Comparison of ENCODE assay signal across 1 cellular context in the genomic region with DNA sequence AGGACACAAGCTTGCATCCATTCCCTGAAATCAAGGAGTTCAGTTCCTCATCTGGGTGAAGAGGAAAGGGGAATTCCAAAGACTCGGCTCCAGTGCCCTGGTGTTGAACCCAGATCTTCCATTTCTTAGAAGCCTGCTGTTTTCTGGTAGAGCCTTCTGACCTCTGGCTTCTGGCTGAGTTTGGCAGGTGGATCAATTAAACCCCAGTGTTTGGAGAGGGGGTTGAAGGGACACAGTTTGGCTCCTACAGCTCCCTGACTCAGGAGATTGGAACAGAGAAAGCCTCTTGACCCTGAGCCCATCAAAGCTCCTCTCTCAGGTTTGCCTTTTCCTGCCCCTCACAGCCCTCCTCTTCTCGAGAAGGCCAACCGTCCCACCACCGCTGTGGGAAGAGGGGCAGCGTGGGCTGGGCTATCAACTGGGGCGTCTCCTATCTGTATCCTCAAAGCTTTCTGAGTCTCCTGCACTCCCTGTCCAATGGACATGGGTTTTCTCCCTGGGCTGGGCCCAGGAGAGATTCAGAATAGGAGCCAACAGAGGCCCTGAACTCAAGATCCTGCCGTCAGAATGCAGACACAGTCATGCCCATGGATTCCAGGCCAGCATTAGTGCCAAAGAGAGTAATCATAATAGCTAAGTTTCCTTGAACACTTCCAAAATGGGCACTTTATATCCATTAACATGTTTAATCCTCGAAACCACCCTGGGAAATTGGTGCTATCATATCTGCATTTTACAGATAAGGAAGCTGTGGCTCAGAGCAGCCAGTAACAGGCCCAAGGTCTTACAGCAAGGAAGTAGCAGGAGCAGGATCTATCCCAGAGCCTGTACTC.
TF ChIP-seq lines count a peak whose summit lies in the region.

No MANE protein-coding gene starts in this region.

TF ChIP-seq in HepG2, 621 proteins besides CTCF, POLR2A, EP300 and RAD21 (continued from another document and continues in another):
- TF ChIP-seq, protein P1, sequence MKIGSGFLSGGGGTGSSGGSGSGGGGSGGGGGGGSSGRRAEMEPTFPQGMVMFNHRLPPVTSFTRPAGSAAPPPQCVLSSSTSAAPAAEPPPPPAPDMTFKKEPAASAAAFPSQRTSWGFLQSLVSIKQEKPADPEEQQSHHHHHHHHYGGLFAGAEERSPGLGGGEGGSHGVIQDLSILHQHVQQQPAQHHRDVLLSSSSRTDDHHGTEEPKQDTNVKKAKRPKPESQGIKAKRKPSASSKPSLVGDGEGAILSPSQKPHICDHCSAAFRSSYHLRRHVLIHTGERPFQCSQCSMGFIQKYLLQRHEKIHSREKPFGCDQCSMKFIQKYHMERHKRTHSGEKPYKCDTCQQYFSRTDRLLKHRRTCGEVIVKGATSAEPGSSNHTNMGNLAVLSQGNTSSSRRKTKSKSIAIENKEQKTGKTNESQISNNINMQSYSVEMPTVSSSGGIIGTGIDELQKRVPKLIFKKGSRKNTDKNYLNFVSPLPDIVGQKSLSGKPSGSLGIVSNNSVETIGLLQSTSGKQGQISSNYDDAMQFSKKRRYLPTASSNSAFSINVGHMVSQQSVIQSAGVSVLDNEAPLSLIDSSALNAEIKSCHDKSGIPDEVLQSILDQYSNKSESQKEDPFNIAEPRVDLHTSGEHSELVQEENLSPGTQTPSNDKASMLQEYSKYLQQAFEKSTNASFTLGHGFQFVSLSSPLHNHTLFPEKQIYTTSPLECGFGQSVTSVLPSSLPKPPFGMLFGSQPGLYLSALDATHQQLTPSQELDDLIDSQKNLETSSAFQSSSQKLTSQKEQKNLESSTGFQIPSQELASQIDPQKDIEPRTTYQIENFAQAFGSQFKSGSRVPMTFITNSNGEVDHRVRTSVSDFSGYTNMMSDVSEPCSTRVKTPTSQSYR (CRISPR knock-in tag; IDR thresholded peaks at IDR 0.05; ENCODE audit: borderline replicate concordance), result peak; percentile 51; the same call in 1 of the 2 replicates
- TF ChIP-seq ZNF546 (CRISPR knock-in tag; conservative IDR thresholded peaks at IDR 0.05) (0 out of 2 replicates have a peak, but pooled peaks have one; percentile 34), TP53 (CRISPR knock-in tag; conservative IDR thresholded peaks at IDR 0.05) (no peak), ZNF367 (CRISPR knock-in tag; IDR thresholded peaks at IDR 0.05; ENCODE audit: borderline replicate concordance) (no peak), ARNT2 (CRISPR knock-in tag; IDR thresholded peaks at IDR 0.05; ENCODE audit: low read depth) (no peak), NR2C2 (CRISPR knock-in tag; IDR thresholded peaks at IDR 0.05; ENCODE audit: borderline replicate concordance) (0 out of 2 replicates have a peak, but pooled peaks have one; percentile 14), ZNF224 (CRISPR knock-in tag; IDR thresholded peaks at IDR 0.05) (no peak), ZNF256 (CRISPR knock-in tag; conservative IDR thresholded peaks at IDR 0.05) (no peak), RARA (CRISPR knock-in tag; IDR thresholded peaks at IDR 0.05) (peak; percentile 62), HNF4G (IDR thresholded peaks at IDR 0.05; ENCODE audit: borderline replicate concordance, low read depth, low read length) (peak; percentile 41; the same call in 1 of the 2 replicates), HNF4G (CRISPR knock-in tag; IDR thresholded peaks at IDR 0.05; ENCODE audit: borderline replicate concordance, low read depth) (no peak), PPARG (CRISPR knock-in tag; conservative IDR thresholded peaks at IDR 0.05) (no peak), RBM22 (optimal IDR thresholded peaks at IDR 0.05; ENCODE audit: low read length) (no peak), NFATC3 (CRISPR knock-in tag; IDR thresholded peaks at IDR 0.05) (0 out of 2 replicates have a peak, but pooled peaks have one; percentile 5), LCORL (IDR thresholded peaks at IDR 0.05) (no peak), LCORL (CRISPR knock-in tag; IDR thresholded peaks at IDR 0.05) (no peak), BRD4 (CRISPR knock-in tag; IDR thresholded peaks at IDR 0.05) (0 out of 2 replicates have a peak, but pooled peaks have one; percentile 45), NR1H2 (CRISPR knock-in tag; IDR thresholded peaks at IDR 0.05; ENCODE audit: borderline replicate concordance, low read depth) (no peak), ZNF567 (CRISPR knock-in tag; IDR thresholded peaks at IDR 0.05; ENCODE audit: borderline replicate concordance) (no peak), SMAD9 (CRISPR knock-in tag; IDR thresholded peaks at IDR 0.05) (no peak), POLR2AphosphoS5 (IDR thresholded peaks at IDR 0.05; ENCODE audit: low read depth, low read length) (no peak), TMF1 (CRISPR knock-in tag; IDR thresholded peaks at IDR 0.05; ENCODE audit: low read depth) (no peak), ZSCAN31 (CRISPR knock-in tag; IDR thresholded peaks at IDR 0.05; ENCODE audit: low read depth) (peak; percentile 64), ZNF773 (CRISPR knock-in tag; IDR thresholded peaks at IDR 0.05; ENCODE audit: borderline replicate concordance) (no peak), THAP11 (CRISPR knock-in tag; IDR thresholded peaks at IDR 0.05) (no peak), ZNF678 (CRISPR knock-in tag; IDR thresholded peaks at IDR 0.05) (no peak), FOXA3 (CRISPR knock-in tag; IDR thresholded peaks at IDR 0.05) (0 out of 2 replicates have a peak, but pooled peaks have one; percentile 4), ZFX (CRISPR knock-in tag; IDR thresholded peaks at IDR 0.05; ENCODE audit: low read depth) (no peak), FOXM1 (CRISPR knock-in tag; IDR thresholded peaks at IDR 0.05) (no peak), FOSL2 (CRISPR knock-in tag; IDR thresholded peaks at IDR 0.05) (0 out of 2 replicates have a peak, but pooled peaks have one; percentile 11), RNF2 (conservative IDR thresholded peaks at IDR 0.05; ENCODE audit: low read depth) (no peak), TBX2 (CRISPR knock-in tag; IDR thresholded peaks at IDR 0.05; ENCODE audit: borderline replicate concordance) (peak; percentile 25; the same call in 1 of the 2 replicates), CEBPB (IDR thresholded peaks at IDR 0.05; ENCODE audit: borderline replicate concordance, low read depth, low read length) (no peak), GABPB1 (CRISPR knock-in tag; IDR thresholded peaks at IDR 0.05) (no peak), NFKBIZ (CRISPR knock-in tag; IDR thresholded peaks at IDR 0.05) (no peak)
- TF ChIP-seq, protein P2, sequence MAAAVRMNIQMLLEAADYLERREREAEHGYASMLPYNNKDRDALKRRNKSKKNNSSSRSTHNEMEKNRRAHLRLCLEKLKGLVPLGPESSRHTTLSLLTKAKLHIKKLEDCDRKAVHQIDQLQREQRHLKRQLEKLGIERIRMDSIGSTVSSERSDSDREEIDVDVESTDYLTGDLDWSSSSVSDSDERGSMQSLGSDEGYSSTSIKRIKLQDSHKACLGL (CRISPR knock-in tag; IDR thresholded peaks at IDR 0.05), result no peak
- TF ChIP-seq, protein P3, sequence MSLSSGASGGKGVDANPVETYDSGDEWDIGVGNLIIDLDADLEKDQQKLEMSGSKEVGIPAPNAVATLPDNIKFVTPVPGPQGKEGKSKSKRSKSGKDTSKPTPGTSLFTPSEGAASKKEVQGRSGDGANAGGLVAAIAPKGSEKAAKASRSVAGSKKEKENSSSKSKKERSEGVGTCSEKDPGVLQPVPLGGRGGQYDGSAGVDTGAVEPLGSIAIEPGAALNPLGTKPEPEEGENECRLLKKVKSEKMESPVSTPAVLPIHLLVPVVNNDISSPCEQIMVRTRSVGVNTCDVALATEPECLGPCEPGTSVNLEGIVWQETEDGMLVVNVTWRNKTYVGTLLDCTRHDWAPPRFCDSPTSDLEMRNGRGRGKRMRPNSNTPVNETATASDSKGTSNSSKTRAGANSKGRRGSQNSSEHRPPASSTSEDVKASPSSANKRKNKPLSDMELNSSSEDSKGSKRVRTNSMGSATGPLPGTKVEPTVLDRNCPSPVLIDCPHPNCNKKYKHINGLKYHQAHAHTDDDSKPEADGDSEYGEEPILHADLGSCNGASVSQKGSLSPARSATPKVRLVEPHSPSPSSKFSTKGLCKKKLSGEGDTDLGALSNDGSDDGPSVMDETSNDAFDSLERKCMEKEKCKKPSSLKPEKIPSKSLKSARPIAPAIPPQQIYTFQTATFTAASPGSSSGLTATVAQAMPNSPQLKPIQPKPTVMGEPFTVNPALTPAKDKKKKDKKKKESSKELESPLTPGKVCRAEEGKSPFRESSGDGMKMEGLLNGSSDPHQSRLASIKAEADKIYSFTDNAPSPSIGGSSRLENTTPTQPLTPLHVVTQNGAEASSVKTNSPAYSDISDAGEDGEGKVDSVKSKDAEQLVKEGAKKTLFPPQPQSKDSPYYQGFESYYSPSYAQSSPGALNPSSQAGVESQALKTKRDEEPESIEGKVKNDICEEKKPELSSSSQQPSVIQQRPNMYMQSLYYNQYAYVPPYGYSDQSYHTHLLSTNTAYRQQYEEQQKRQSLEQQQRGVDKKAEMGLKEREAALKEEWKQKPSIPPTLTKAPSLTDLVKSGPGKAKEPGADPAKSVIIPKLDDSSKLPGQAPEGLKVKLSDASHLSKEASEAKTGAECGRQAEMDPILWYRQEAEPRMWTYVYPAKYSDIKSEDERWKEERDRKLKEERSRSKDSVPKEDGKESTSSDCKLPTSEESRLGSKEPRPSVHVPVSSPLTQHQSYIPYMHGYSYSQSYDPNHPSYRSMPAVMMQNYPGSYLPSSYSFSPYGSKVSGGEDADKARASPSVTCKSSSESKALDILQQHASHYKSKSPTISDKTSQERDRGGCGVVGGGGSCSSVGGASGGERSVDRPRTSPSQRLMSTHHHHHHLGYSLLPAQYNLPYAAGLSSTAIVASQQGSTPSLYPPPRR (CRISPR knock-in tag; IDR thresholded peaks at IDR 0.05; ENCODE audit: borderline replicate concordance), result peak; percentile 39; the same call in 1 of the 2 replicates
- TF ChIP-seq, protein P4, sequence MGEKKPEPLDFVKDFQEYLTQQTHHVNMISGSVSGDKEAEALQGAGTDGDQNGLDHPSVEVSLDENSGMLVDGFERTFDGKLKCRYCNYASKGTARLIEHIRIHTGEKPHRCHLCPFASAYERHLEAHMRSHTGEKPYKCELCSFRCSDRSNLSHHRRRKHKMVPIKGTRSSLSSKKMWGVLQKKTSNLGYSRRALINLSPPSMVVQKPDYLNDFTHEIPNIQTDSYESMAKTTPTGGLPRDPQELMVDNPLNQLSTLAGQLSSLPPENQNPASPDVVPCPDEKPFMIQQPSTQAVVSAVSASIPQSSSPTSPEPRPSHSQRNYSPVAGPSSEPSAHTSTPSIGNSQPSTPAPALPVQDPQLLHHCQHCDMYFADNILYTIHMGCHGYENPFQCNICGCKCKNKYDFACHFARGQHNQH (CRISPR knock-in tag; IDR thresholded peaks at IDR 0.05), result no peak
- TF ChIP-seq, protein P5, sequence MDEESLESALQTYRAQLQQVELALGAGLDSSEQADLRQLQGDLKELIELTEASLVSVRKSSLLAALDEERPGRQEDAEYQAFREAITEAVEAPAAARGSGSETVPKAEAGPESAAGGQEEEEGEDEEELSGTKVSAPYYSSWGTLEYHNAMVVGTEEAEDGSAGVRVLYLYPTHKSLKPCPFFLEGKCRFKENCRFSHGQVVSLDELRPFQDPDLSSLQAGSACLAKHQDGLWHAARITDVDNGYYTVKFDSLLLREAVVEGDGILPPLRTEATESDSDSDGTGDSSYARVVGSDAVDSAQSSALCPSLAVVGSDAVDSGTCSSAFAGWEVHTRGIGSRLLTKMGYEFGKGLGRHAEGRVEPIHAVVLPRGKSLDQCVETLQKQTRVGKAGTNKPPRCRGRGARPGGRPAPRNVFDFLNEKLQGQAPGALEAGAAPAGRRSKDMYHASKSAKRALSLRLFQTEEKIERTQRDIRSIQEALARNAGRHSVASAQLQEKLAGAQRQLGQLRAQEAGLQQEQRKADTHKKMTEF (CRISPR knock-in tag; IDR thresholded peaks at IDR 0.05), result 0 out of 2 replicates have a peak, but pooled peaks have one; percentile 17
- TF ChIP-seq, protein P6, sequence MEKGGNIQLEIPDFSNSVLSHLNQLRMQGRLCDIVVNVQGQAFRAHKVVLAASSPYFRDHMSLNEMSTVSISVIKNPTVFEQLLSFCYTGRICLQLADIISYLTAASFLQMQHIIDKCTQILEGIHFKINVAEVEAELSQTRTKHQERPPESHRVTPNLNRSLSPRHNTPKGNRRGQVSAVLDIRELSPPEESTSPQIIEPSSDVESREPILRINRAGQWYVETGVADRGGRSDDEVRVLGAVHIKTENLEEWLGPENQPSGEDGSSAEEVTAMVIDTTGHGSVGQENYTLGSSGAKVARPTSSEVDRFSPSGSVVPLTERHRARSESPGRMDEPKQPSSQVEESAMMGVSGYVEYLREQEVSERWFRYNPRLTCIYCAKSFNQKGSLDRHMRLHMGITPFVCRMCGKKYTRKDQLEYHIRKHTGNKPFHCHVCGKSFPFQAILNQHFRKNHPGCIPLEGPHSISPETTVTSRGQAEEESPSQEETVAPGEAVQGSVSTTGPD (CRISPR knock-in tag; IDR thresholded peaks at IDR 0.05), result peak; percentile 89
- TF ChIP-seq, protein P7, sequence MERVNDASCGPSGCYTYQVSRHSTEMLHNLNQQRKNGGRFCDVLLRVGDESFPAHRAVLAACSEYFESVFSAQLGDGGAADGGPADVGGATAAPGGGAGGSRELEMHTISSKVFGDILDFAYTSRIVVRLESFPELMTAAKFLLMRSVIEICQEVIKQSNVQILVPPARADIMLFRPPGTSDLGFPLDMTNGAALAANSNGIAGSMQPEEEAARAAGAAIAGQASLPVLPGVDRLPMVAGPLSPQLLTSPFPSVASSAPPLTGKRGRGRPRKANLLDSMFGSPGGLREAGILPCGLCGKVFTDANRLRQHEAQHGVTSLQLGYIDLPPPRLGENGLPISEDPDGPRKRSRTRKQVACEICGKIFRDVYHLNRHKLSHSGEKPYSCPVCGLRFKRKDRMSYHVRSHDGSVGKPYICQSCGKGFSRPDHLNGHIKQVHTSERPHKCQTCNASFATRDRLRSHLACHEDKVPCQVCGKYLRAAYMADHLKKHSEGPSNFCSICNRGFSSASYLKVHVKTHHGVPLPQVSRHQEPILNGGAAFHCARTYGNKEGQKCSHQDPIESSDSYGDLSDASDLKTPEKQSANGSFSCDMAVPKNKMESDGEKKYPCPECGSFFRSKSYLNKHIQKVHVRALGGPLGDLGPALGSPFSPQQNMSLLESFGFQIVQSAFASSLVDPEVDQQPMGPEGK (CRISPR knock-in tag; IDR thresholded peaks at IDR 0.05), result peak; percentile 35; the same call in 1 of the 2 replicates
- TF ChIP-seq, protein P8, sequence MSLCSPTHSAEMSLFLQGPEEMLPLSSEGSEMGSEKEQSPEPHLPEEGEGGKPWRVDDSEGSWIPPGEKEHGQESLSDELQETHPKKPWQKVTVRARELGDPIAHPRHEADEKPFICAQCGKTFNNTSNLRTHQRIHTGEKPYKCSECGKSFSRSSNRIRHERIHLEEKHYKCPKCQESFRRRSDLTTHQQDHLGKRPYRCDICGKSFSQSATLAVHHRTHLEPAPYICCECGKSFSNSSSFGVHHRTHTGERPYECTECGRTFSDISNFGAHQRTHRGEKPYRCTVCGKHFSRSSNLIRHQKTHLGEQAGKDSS (CRISPR knock-in tag; IDR thresholded peaks at IDR 0.05; ENCODE audit: borderline replicate concordance, low read depth), result 0 out of 2 replicates have a peak, but pooled peaks have one; percentile 17
